Comparison of ENCODE assay signal across 16 cellular contexts in the genomic region with DNA sequence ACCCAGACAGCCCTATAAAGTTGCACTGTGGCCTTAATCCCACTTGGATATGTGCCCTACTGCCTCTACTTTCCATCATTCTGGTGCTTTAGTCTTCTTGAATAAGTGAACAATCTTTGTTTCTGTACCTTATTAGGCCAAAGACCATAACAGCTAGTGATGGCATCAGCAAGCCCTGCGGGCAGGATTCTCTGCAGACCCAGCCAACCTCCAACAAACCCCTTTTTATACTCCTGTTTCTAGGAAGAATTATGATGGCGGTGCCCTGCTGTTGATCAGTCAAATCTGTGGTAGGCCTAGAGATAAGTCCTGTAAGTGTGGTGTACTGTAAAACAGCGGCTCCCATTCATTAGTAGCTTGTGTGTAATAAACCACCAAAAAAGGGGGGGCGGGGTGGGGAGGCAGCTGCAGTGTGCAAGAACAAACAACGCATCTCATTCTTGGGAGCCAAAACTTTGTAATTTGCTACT. TPM values are rescaled to one million over a fixed set of nuclear protein-coding genes. Genes with fewer than 3 reads are reported as not detected.
DNase-seq lines count a peak whose midpoint lies in the region; ATAC-seq, FAIRE-seq and TF ChIP-seq lines count a peak whose summit lies in the region.
"Had no signal": no experiment of that assay in that cellular context is flagged by ENCODE, and none has a peak within 500 bp of the region (broad histone marks: within the 10 kb centered on the region; RNA-seq: fewer than 3 reads in every experiment).

No MANE protein-coding gene starts in this region.

- CTCF ChIA-PET in activated CD8-positive, alpha-beta T cell treated with anti-CD3 and anti-CD28 coated beads for 36 hours (lab: Charles Lee) = no interaction called here

- peaks cover 70% of the 10 kb centered on the region for H3K4me1 Mint-ChIP-seq in neural crest cell
- H3K4me1 Mint-ChIP-seq in activated CD8-positive, alpha-beta T cell treated with anti-CD3 and anti-CD28 coated beads for 36 hours (ENCODE audit: low read depth) = no peaks in the 10 kb centered on the region

- ATAC-seq in activated CD8-positive, alpha-beta T cell treated with anti-CD3 and anti-CD28 coated beads for 36 hours = no peak
- ATAC-seq: GM23338; heart right ventricle; natural killer cell treated with Interleukin-12 subunit alpha and Interleukin-12 subunit beta and Interleukin-15 and Interleukin-18, amount 100 ng/mL, for 72 hours had no signal

- peak; percentile 93 for DNase-seq in COLO829 (ENCODE audit: low spot score)
- DNase-seq in NCI-H2081 (lab: John Stamatoyannopoulos, UW) = peak; percentile 74 to 75
- DNase-seq in anterior cingulate cortex (lab: John Stamatoyannopoulos, UW) = peak in 42 of 58 donors; percentile 18 to 85 (median 52)
- DNase-seq in neural crest cell (ENCODE audit: low read depth, low spot score) = peak; percentile 45
- no peak for DNase-seq in activated CD8-positive, alpha-beta T cell treated with anti-CD3 and anti-CD28 coated beads for 36 hours
- DNase-seq in SKM-1 treated with dmso at 0.1 percent for 144 hours (lab: John Stamatoyannopoulos, UW; ENCODE audit: unreplicated experiment) = no peak
- no peak for DNase-seq in activated CD4-positive, alpha-beta T cell treated with anti-CD3 and anti-CD28 coated beads for 1 hour
- DNase-seq in D721Med (ENCODE audit: insufficient read length, low spot score) = no peak
- DNase-seq: activated CD4-positive, CD25-positive, alpha-beta regulatory T cell treated with anti-CD3 and anti-CD28 coated beads, Interleukin-2, amount 50 U/mL, for 72 hours; activated CD8-positive, alpha-beta memory T cell treated with anti-CD3 and anti-CD28 coated beads, Interleukin-2, amount 50 U/mL, for 4 hours; activated naive CD4-positive, alpha-beta T cell; heart right ventricle; mesenchymal stem cell had no signal

- no peaks in the 10 kb centered on the region for H3K9me3 Mint-ChIP-seq in neural crest cell
- H3K9me3 Mint-ChIP-seq in activated CD8-positive, alpha-beta T cell treated with anti-CD3 and anti-CD28 coated beads for 36 hours = no peaks in the 10 kb centered on the region
- H3K9me3 Mint-ChIP-seq: GM23338; natural killer cell treated with Interleukin-12 subunit alpha and Interleukin-12 subunit beta and Interleukin-15 and Interleukin-18, amount 100 ng/mL, for 72 hours had no signal

- peak overlapping the region; percentile 78 for H3K4me3 Mint-ChIP-seq in neural crest cell
- H3K4me3 Mint-ChIP-seq in activated CD8-positive, alpha-beta T cell treated with anti-CD3 and anti-CD28 coated beads for 36 hours = no peak overlapping the region
- H3K4me3 Mint-ChIP-seq: GM23338; natural killer cell treated with Interleukin-12 subunit alpha and Interleukin-12 subunit beta and Interleukin-15 and Interleukin-18, amount 100 ng/mL, for 72 hours had no signal

- no peak for FAIRE-seq in D721Med (lab: Jason Lieb, UNC)
- FAIRE-seq: keratinocyte had no signal

- no peaks in the 10 kb centered on the region for H3K36me3 Mint-ChIP-seq in neural crest cell (ENCODE audit: low read depth)
- H3K36me3 Mint-ChIP-seq in activated CD8-positive, alpha-beta T cell treated with anti-CD3 and anti-CD28 coated beads for 36 hours (ENCODE audit: low read depth) = no peaks in the 10 kb centered on the region
- H3K36me3 Mint-ChIP-seq: natural killer cell treated with Interleukin-12 subunit alpha and Interleukin-12 subunit beta and Interleukin-15 and Interleukin-18, amount 100 ng/mL, for 72 hours had no signal

- H3K27ac Mint-ChIP-seq in neural crest cell (ENCODE audit: unreplicated experiment) = peak overlapping the region; percentile 79
- no peak overlapping the region for H3K27ac Mint-ChIP-seq in activated CD8-positive, alpha-beta T cell treated with anti-CD3 and anti-CD28 coated beads for 36 hours
- H3K27ac Mint-ChIP-seq: GM23338; natural killer cell treated with Interleukin-12 subunit alpha and Interleukin-12 subunit beta and Interleukin-15 and Interleukin-18, amount 100 ng/mL, for 72 hours had no signal

- intact Hi-C loops in activated CD8-positive, alpha-beta T cell treated with anti-CD3 and anti-CD28 coated beads for 36 hours (cut with micrococcal nuclease) = no loop called here

- H3K27me3 Mint-ChIP-seq in neural crest cell (ENCODE audit: low read depth) = no peaks in the 10 kb centered on the region
- peaks cover 10% of the 10 kb centered on the region for H3K27me3 Mint-ChIP-seq in activated CD8-positive, alpha-beta T cell treated with anti-CD3 and anti-CD28 coated beads for 36 hours

- POLR2A ChIA-PET in activated CD8-positive, alpha-beta T cell treated with anti-CD3 and anti-CD28 coated beads for 36 hours (lab: Charles Lee) = no interaction called here

- TF ChIP-seq CTCF in neural crest cell (conservative IDR thresholded peaks at IDR 0.05) (no peak), D721Med (IDR thresholded peaks at IDR 0.05; ENCODE audit: insufficient read depth, missing control alignments) (no peak)
- TF ChIP-seq CTCF in activated CD8-positive, alpha-beta T cell treated with anti-CD3 and anti-CD28 coated beads for 36 hours (IDR thresholded peaks at IDR 0.05) = no peak

RNA-seq across cellular contexts. Expression of a gene that starts 40.5 kb away (rescaled TPM):
- 105 and 110 TPM in 2 replicates for total RNA-seq in neural crest cell
- not detected for total RNA-seq in activated CD8-positive, alpha-beta T cell treated with anti-CD3 and anti-CD28 coated beads for 36 hours
- total RNA-seq: natural killer cell treated with Interleukin-12 subunit alpha and Interleukin-12 subunit beta and Interleukin-15 and Interleukin-18, amount 100 ng/mL, for 72 hours had no signal

Comparison
In these comparisons a context has a peak if more than half of its experiments do, and no peak if none do; other contexts are left out.
1. DNase-seq: peak in COLO829 (single experiment), NCI-H2081 (2 of 2), anterior cingulate cortex (42 of 58) and neural crest cell (single experiment); none in activated CD8-positive, alpha-beta T cell treated with anti-CD3 and anti-CD28 coated beads for 36 hours (single experiment), SKM-1 treated with dmso at 0.1 percent for 144 hours (single experiment), activated CD4-positive, alpha-beta T cell treated with anti-CD3 and anti-CD28 coated beads for 1 hour (single experiment) and D721Med (single experiment).
2. RNA of a gene that starts 40.5 kb away (total RNA-seq): 105 to 110 TPM in neural crest cell; not detected in activated CD8-positive, alpha-beta T cell treated with anti-CD3 and anti-CD28 coated beads for 36 hours; every median in the first group is over 100 times any median in the second.